In genomic region chr15:36779744-36780408, GRCh38 we compare ENCODE assay signal across 15 cellular contexts.
"Had no signal": no experiment of that assay in that cellular context is flagged by ENCODE, and none has a peak within 500 bp of the region (broad histone marks: within the 10 kb centered on the region; RNA-seq: fewer than 3 reads in every experiment).

No MANE protein-coding gene starts in this region.

- H3K27ac Mint-ChIP-seq: naive thymus-derived CD8-positive, alpha-beta T cell; stimulated activated naive B cell treated with anti-CD40 and anti-IgM and Interleukin-4, amounts not matched to agents 10 μg/mL and 1 μg/mL and 100 μg/mL, for 72 hours; stimulated activated naive CD8-positive, alpha-beta T cell treated with anti-CD3 and anti-CD28 coated beads, Interleukin-15, Interleukin-2, amounts not matched to agents 100 ng/mL and 50 ng/mL, for 24 hours had no signal

- H3K9me3 Mint-ChIP-seq: naive thymus-derived CD8-positive, alpha-beta T cell; stimulated activated naive B cell treated with anti-CD40 and anti-IgM and Interleukin-4, amounts not matched to agents 10 μg/mL and 1 μg/mL and 100 μg/mL, for 72 hours; stimulated activated naive CD8-positive, alpha-beta T cell treated with anti-CD3 and anti-CD28 coated beads, Interleukin-15, Interleukin-2, amounts not matched to agents 100 ng/mL and 50 ng/mL, for 24 hours had no signal

- DNase-seq: dermis blood vessel endothelial cell; effector memory CD4-positive, alpha-beta T cell; mesenchymal stem cell; midbrain; naive thymus-derived CD8-positive, alpha-beta T cell; occipital lobe; pancreas; right lobe of liver; small intestine; stimulated activated CD4-positive, alpha-beta T cell treated with anti-CD3 and anti-CD28 coated beads, Interleukin-15, amount 100 ng/mL, for 24 hours; stimulated activated CD4-positive, alpha-beta T cell treated with anti-CD3 and anti-CD28 coated beads, Interleukin-2, amount 100 ng/mL, for 48 hours; stimulated activated naive B cell treated with anti-CD40 and anti-IgM and Interleukin-4, amounts not matched to agents 10 μg/mL and 1 μg/mL and 100 μg/mL, for 72 hours; upper lobe of left lung had no signal

- ATAC-seq: left lobe of liver; naive thymus-derived CD8-positive, alpha-beta T cell; pancreas; right lobe of liver; stimulated activated naive B cell treated with anti-CD40 and anti-IgM and Interleukin-4, amounts not matched to agents 10 μg/mL and 1 μg/mL and 100 μg/mL, for 72 hours had no signal

- H3K27me3 Mint-ChIP-seq: naive thymus-derived CD8-positive, alpha-beta T cell; stimulated activated naive B cell treated with anti-CD40 and anti-IgM and Interleukin-4, amounts not matched to agents 10 μg/mL and 1 μg/mL and 100 μg/mL, for 72 hours; stimulated activated naive CD8-positive, alpha-beta T cell treated with anti-CD3 and anti-CD28 coated beads, Interleukin-15, Interleukin-2, amounts not matched to agents 100 ng/mL and 50 ng/mL, for 24 hours had no signal

- H3K4me3 Mint-ChIP-seq: naive thymus-derived CD8-positive, alpha-beta T cell; stimulated activated naive B cell treated with anti-CD40 and anti-IgM and Interleukin-4, amounts not matched to agents 10 μg/mL and 1 μg/mL and 100 μg/mL, for 72 hours; stimulated activated naive CD8-positive, alpha-beta T cell treated with anti-CD3 and anti-CD28 coated beads, Interleukin-15, Interleukin-2, amounts not matched to agents 100 ng/mL and 50 ng/mL, for 24 hours had no signal
